18 cellular contexts compared by ENCODE assay signal in the genomic region with DNA sequence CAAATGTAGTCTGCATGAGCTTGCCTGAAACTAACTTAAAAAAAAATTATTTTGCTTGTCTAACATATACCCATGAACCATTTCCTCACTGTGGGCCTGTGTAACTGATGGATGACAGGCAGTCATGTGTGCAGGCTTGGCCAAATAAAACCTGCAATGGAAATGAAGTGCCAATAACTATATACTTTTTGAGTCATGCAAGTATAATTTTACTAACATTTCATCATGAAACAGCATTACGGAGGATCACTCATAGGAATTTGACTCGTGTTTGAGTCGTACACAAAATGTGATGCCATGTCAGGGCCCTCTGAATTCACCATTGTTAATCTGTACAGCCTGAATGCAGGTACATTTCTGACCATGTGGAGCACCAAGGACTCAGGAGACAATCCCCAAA.
"Had no signal": no experiment of that assay in that cellular context is flagged by ENCODE, and none has a peak within 500 bp of the region (broad histone marks: within the 10 kb centered on the region; RNA-seq: fewer than 3 reads in every experiment).

No MANE protein-coding gene starts in this region.

- ATAC-seq: activated naive CD8-positive, alpha-beta T cell treated with anti-CD3 and anti-CD28 coated beads, Interleukin-2, amount 50 U/mL, for 24 hours; gastrocnemius medialis; left lung; naive thymus-derived CD8-positive, alpha-beta T cell; sciatic nerve; stimulated activated naive CD8-positive, alpha-beta T cell treated with anti-CD3 and anti-CD28 coated beads, Interleukin-15, amount 100 ng/mL, for 72 hours had no signal

- H3K4me1 ChIP-seq: left lung, prostate gland, testis, upper lobe of right lung had no signal

- H3K36me3 ChIP-seq: esophagus muscularis mucosa, left lung, prostate gland, upper lobe of right lung had no signal

- H3K27me3 ChIP-seq: dorsolateral prefrontal cortex, esophagus muscularis mucosa, gastrocnemius medialis, left lung, testis, upper lobe of right lung had no signal

- DNase-seq: activated naive CD4-positive, alpha-beta T cell treated with anti-CD3 and anti-CD28 coated beads for 36 hours; activated naive CD8-positive, alpha-beta T cell treated with anti-CD3 and anti-CD28 coated beads, Interleukin-2, amount 50 U/mL, for 24 hours; activated T-cell treated with anti-CD3 and anti-CD28 coated beads, Interleukin-2, amount 50 U/mL, for 1 hour; dorsolateral prefrontal cortex; gastrocnemius medialis; left lung; naive thymus-derived CD8-positive, alpha-beta T cell; nucleus accumbens; stimulated activated CD4-positive, alpha-beta T cell treated with anti-CD3 and anti-CD28 coated beads, Interleukin-1b, Interleukin-23, amount 100 ng/mL, for 48 hours; stimulated activated naive CD8-positive, alpha-beta T cell treated with anti-CD3 and anti-CD28 coated beads, Interleukin-15, amount 100 ng/mL, for 72 hours; T-helper 9 cell; testis; upper lobe of right lung had no signal

- FAIRE-seq: islet of Langerhans had no signal

- H3K9me3 ChIP-seq: esophagus muscularis mucosa, gastrocnemius medialis, left lung, prostate gland, testis, upper lobe of right lung had no signal

- H3K4me3 ChIP-seq: dorsolateral prefrontal cortex, esophagus muscularis mucosa, gastrocnemius medialis, left lung, prostate gland, SK-N-MC, testis, upper lobe of right lung had no signal

- H3K27ac ChIP-seq: dorsolateral prefrontal cortex, esophagus muscularis mucosa, gastrocnemius medialis, left lung, prostate gland, SK-N-MC, testis, upper lobe of right lung had no signal
